15 cellular contexts compared by ENCODE assay signal in the genomic region with DNA sequence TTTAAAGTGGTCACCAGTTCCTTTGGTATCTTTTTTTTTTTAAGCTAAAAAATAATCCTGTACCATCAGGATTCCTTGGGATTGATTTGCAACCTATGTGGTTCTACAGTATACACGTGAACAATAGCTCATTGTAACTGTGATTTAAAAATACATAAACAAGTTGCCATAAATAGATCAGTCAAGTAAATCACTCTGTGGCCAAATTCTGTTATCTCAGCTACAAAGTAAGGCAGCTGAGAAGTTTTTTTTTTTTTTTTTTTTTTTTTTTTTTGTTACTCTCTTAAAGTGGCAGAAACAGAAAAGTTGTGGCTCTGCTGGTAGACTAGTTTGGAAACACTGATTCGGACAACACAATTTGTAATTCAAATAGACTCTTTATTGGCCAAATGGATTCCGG.
DNase-seq lines count a peak whose midpoint lies in the region; ATAC-seq and TF ChIP-seq lines count a peak whose summit lies in the region.
"Had no signal": no experiment of that assay in that cellular context is flagged by ENCODE, and none has a peak within 500 bp of the region (broad histone marks: within the 10 kb centered on the region; RNA-seq: fewer than 3 reads in every experiment).

No MANE protein-coding gene starts in this region.

- H3K4me3 ChIP-seq in HCT116 (replicated peaks in 1 of 2; ENCODE audit: low read depth in 1 of 2, low read length in 2 of 2) (no peak overlapping the region), hepatocyte (no peak overlapping the region), psoas muscle (peak overlapping the region; percentile 91), coronary artery (no peak overlapping the region), ovary (no peak overlapping the region)

- BruUV-seq in HCT116 (replicated peaks; lab: Mats Ljungman, UMichigan) = no TSS peak

- H3K4me2 ChIP-seq in HCT116 (ENCODE audit: low read length) (peak overlapping the region; percentile 92), hepatocyte (peak overlapping the region; percentile 87)

- CTCF ChIA-PET in HCT116 (lab: Charles Lee) = interaction anchor here (1.1 to 4.2 kb wide), 2 partner anchors 84 to 796 kb away, joined by 4 to 36 read pairs; no protein-coding TSS in a partner anchor

- H4K20me1 ChIP-seq in HCT116 (ENCODE audit: insufficient read depth) (no peaks in the 10 kb centered on the region), hepatocyte (ENCODE audit: insufficient read depth, poor library complexity, severe bottlenecking) (peaks cover 10% of the 10 kb centered on the region)

- peaks cover 11% of the 10 kb centered on the region in 2 experiments; a peak in 2 of 4 replicates for H3K4me1 ChIP-seq in HCT116 (ENCODE audit: control insufficient read depth in 1 of 2, insufficient read depth in 2 of 2, low read length in 2 of 2)
- H3K4me1 ChIP-seq in hepatocyte (ENCODE audit: insufficient read depth) = peaks cover 20% of the 10 kb centered on the region
- H3K4me1 ChIP-seq in psoas muscle = peaks cover 13% of the 10 kb centered on the region
- H3K4me1 ChIP-seq in ovary (ENCODE audit: insufficient read depth) = peaks cover 10% of the 10 kb centered on the region

- no peak overlapping the region for H3K9ac ChIP-seq in HCT116 (ENCODE audit: low read length)

- H3K27ac ChIP-seq in HCT116 (ENCODE audit: low read depth, low read length) = no peak overlapping the region
- no peak overlapping the region for H3K27ac ChIP-seq in hepatocyte
- no peak overlapping the region for H3K27ac ChIP-seq in psoas muscle
- no peak overlapping the region for H3K27ac ChIP-seq in coronary artery
- H3K27ac ChIP-seq in ovary = no peak overlapping the region

- intact Hi-C loops in HCT116 (cut with micrococcal nuclease) = loop anchor here (10.0 kb wide), 1 partner anchor 480 kb away; no protein-coding TSS in a partner anchor
- intact Hi-C loops in psoas muscle (cut with DNase I) = loop anchor here (5.0 kb wide), 4 partner anchors 82 to 852 kb away; no protein-coding TSS in a partner anchor
- intact Hi-C loops in ovary (cut with DNase I) = loop anchor here (5.0 to 10.0 kb wide), 6 partner anchors 82 to 800 kb away; a partner anchor contains a TSS

- DNase-seq in HCT116 (ENCODE audit: low read depth, low spot score) (no peak), RPMI7951 (ENCODE audit: low read depth) (peak; percentile 15), hepatocyte (ENCODE audit: low spot score) (no peak), psoas muscle (no peak), coronary artery (ENCODE audit: low spot score) (no peak), ovary (no peak)
- DNase-seq: activated CD4-positive, alpha-beta T cell treated with anti-CD3 and anti-CD28 coated beads for 1 hour; activated naive CD4-positive, alpha-beta T cell treated with anti-CD3 and anti-CD28 coated beads, Interleukin-2, amount 50 U/mL, for 16 hours; Karpas-422; NCI-H1694 treated with DMSO at 0.1 percent for 48 hours; NCI-H526 treated with DMSO at 0.1 percent for 48 hours; stimulated activated CD4-positive, alpha-beta T cell treated with anti-CD3 and anti-CD28 coated beads, Interleukin-4, amount 100 ng/mL, for 24 hours; transverse colon had no signal

- no peak for TF ChIP-seq CTCF in HCT116 (IDR thresholded peaks at IDR 0.05 in 2 of 3, conservative IDR thresholded peaks at IDR 0.05 in 1 of 3; ENCODE audit: borderline replicate concordance in 1 of 3, insufficient read depth in 1 of 3, low read depth in 2 of 3, low read length in 2 of 3)
- TF ChIP-seq CTCF in hepatocyte (IDR thresholded peaks at IDR 0.05; ENCODE audit: poor library complexity) = no peak
- TF ChIP-seq CTCF in psoas muscle (IDR thresholded peaks at IDR 0.05) = no peak
- TF ChIP-seq CTCF in coronary artery (IDR thresholded peaks at IDR 0.05) = no peak
- TF ChIP-seq CTCF in ovary (IDR thresholded peaks at IDR 0.05) = no peak

- ATAC-seq in HCT116 (no peak), psoas muscle (no peak), GM19328 (IDR thresholded peaks at IDR 0.05; ENCODE audit: unreplicated experiment) (no peak), GM19324 (IDR thresholded peaks at IDR 0.05; ENCODE audit: low FRiP score, unreplicated experiment) (no peak)

- WGBS in hepatocyte (ENCODE audit: low lambda C conversion rate, missing lambda C conversion rate) = 47% methylated on average over 3 of the region's 3 CpGs
- 58 to 66% (median 65%) methylated on average over 3 of the region's 3 CpGs for WGBS in psoas muscle, 3 donors
- 17 to 29% (median 28%) methylated on average over 3 of the region's 3 CpGs for WGBS in ovary, 3 donors

- H3K9me2 ChIP-seq in HCT116 (ENCODE audit: insufficient read depth) (no peaks in the 10 kb centered on the region), hepatocyte (replicated peaks; ENCODE audit: insufficient read depth) (no peaks in the 10 kb centered on the region)

- POLR2A ChIA-PET in HCT116 (lab: Charles Lee) = no interaction called here

- H3K36me3 ChIP-seq in HCT116 (ENCODE audit: control insufficient read depth in 1 of 2, insufficient read depth in 2 of 2, low read length in 2 of 2) (no peaks in the 10 kb centered on the region), hepatocyte (replicated peaks; ENCODE audit: insufficient read depth, low read depth) (no peaks in the 10 kb centered on the region), psoas muscle (ENCODE audit: insufficient read depth in 1 of 2, low read depth in 1 of 2) (no peaks in the 10 kb centered on the region), ovary (no peaks in the 10 kb centered on the region)
- H3K36me3 ChIP-seq: transverse colon had no signal

- TF ChIP-seq POLR2A in HCT116 (IDR thresholded peaks at IDR 0.05; ENCODE audit: borderline replicate concordance, extremely low read depth, insufficient read depth, insufficient read length) = no peak
- no peak for TF ChIP-seq POLR2A in ovary (IDR thresholded peaks at IDR 0.05)

- peak overlapping the region; percentile 14 for H2AFZ ChIP-seq in HCT116 (ENCODE audit: low read depth, low read length, poor library complexity, severe bottlenecking)
- H2AFZ ChIP-seq in hepatocyte = no peak overlapping the region

- TF ChIP-seq EP300 in ovary (IDR thresholded peaks at IDR 0.05) = no peak

- no peak for TF ChIP-seq RAD21 in HCT116 (IDR thresholded peaks at IDR 0.05; ENCODE audit: low read depth)

- no peaks in the 10 kb centered on the region for H3K27me3 ChIP-seq in HCT116 (ENCODE audit: insufficient read depth, low read length)
- no peaks in the 10 kb centered on the region for H3K27me3 ChIP-seq in hepatocyte
- H3K27me3 ChIP-seq in psoas muscle (ENCODE audit: insufficient read depth in 3 of 3, low read length in 2 of 3) = peaks cover 0 to 6% (median 0%) of the 10 kb centered on the region in 3 donors
- H3K27me3 ChIP-seq in ovary = no peaks in the 10 kb centered on the region

- RAD21 ChIA-PET in HCT116 (lab: Charles Lee; ENCODE audit: low non-redundant PET in 1 of 2, low total read pairs in 2 of 2, uncharacterized antibody in 2 of 2, unreplicated experiment in 2 of 2) = interaction anchor here in 1 of 2 experiments (0.7 to 1.4 kb wide), 2 partner anchors 84 to 275 kb away, joined by 3 to 4 read pairs; no protein-coding TSS in a partner anchor

- no peaks in the 10 kb centered on the region for H3K9me3 ChIP-seq in HCT116 (ENCODE audit: control insufficient read depth in 1 of 2, insufficient read depth in 1 of 2, low read depth in 1 of 2, low read length in 2 of 2)
- H3K9me3 ChIP-seq in hepatocyte (ENCODE audit: low read depth) = no peaks in the 10 kb centered on the region
- H3K9me3 ChIP-seq in psoas muscle = no peaks in the 10 kb centered on the region
- no peaks in the 10 kb centered on the region for H3K9me3 ChIP-seq in ovary
- H3K9me3 ChIP-seq: transverse colon had no signal

- H3K79me2 ChIP-seq in HCT116 (ENCODE audit: insufficient read depth, low read length) (no peaks in the 10 kb centered on the region), hepatocyte (peaks cover 80% of the 10 kb centered on the region)

TF ChIP-seq in HCT116, 20 proteins besides CTCF, POLR2A, EP300 and RAD21 (continues in another document):
- no peak for TF ChIP-seq ELF1 (IDR thresholded peaks at IDR 0.05; ENCODE audit: borderline replicate concordance, low read depth)
- TF ChIP-seq SRF (IDR thresholded peaks at IDR 0.05; ENCODE audit: low read depth) = no peak
- TF ChIP-seq FOSL1 (IDR thresholded peaks at IDR 0.05; ENCODE audit: low read depth) = no peak
- no peak for TF ChIP-seq CEBPB (IDR thresholded peaks at IDR 0.05; ENCODE audit: low read depth)
- TF ChIP-seq EGR1 (IDR thresholded peaks at IDR 0.05; ENCODE audit: low read depth) = no peak
- TF ChIP-seq, protein P1, sequence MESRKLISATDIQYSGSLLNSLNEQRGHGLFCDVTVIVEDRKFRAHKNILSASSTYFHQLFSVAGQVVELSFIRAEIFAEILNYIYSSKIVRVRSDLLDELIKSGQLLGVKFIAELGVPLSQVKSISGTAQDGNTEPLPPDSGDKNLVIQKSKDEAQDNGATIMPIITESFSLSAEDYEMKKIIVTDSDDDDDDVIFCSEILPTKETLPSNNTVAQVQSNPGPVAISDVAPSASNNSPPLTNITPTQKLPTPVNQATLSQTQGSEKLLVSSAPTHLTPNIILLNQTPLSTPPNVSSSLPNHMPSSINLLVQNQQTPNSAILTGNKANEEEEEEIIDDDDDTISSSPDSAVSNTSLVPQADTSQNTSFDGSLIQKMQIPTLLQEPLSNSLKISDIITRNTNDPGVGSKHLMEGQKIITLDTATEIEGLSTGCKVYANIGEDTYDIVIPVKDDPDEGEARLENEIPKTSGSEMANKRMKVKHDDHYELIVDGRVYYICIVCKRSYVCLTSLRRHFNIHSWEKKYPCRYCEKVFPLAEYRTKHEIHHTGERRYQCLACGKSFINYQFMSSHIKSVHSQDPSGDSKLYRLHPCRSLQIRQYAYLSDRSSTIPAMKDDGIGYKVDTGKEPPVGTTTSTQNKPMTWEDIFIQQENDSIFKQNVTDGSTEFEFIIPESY (IDR thresholded peaks at IDR 0.05; ENCODE audit: extremely low read depth, insufficient replicate concordance, low read length) = no peak
- no peak for TF ChIP-seq ZNF274 (IDR thresholded peaks at IDR 0.05; ENCODE audit: low read depth, low read length)
- no peak for TF ChIP-seq EZH2 (IDR thresholded peaks at IDR 0.05)
- no peak for TF ChIP-seq EZH2phosphoT487 (IDR thresholded peaks at IDR 0.05; ENCODE audit: borderline replicate concordance)
- TF ChIP-seq JUND (IDR thresholded peaks at IDR 0.05) = no peak
